In genomic region chr3:28915711-28916481, GRCh38 we compare ENCODE assay signal across 8 cellular contexts.
DNase-seq lines count a peak whose midpoint lies in the region; ATAC-seq and TF ChIP-seq lines count a peak whose summit lies in the region.

No MANE protein-coding gene starts in this region.

- H3K4me3 Mint-ChIP-seq in effector memory CD8-positive, alpha-beta T cell: no peak overlapping the region

- peak overlapping the region; percentile 48; the same call in 1 of the 2 replicates for H3K4me3 ChIP-seq in AG04450 (ENCODE audit: low read depth, low read length)
- H3K4me3 ChIP-seq in hepatocyte: no peak overlapping the region
- peak overlapping the region; percentile 32 to 42 for H3K4me3 ChIP-seq in tibial artery

- H3K36me3 Mint-ChIP-seq in effector memory CD8-positive, alpha-beta T cell (ENCODE audit: insufficient read depth): no peaks in the 10 kb centered on the region

- peak overlapping the region in 1 of 2 donors; percentile 57 for H3K27ac Mint-ChIP-seq in effector memory CD8-positive, alpha-beta T cell

- H3K79me2 ChIP-seq in hepatocyte: no peaks in the 10 kb centered on the region

- H3K9me3 ChIP-seq in AG04450 (ENCODE audit: control insufficient read depth, insufficient read depth, low read length) (no peaks in the 10 kb centered on the region), hepatocyte (ENCODE audit: low read depth) (no peaks in the 10 kb centered on the region), tibial artery (no peaks in the 10 kb centered on the region)

- CTCF ChIA-PET in AG04450 (lab: Charles Lee): interaction anchor here (0.6 to 1.7 kb wide), 14 partner anchors 62 to 1112 kb away, joined by 3 to 10 read pairs (median 3); partner anchors contain the start of gene RBMS3

- no peak overlapping the region for H3K27ac ChIP-seq in AG04450 (ENCODE audit: low read depth, low read length)
- H3K27ac ChIP-seq in VCaP: no peak overlapping the region
- H3K27ac ChIP-seq in hepatocyte: peak overlapping the region; percentile 74
- peak overlapping the region; percentile 59 to 67 for H3K27ac ChIP-seq in tibial artery

- POLR2A ChIA-PET in AG04450 (lab: Yijun Ruan, JAX): no interaction called here

- no peaks in the 10 kb centered on the region for H3K9me2 ChIP-seq in hepatocyte (replicated peaks; ENCODE audit: insufficient read depth)

- DNase-seq in AG04450 (ENCODE audit: low read depth, low spot score) (peak; percentile 61), HCEC 1CT (peak; percentile 51), hepatocyte (ENCODE audit: low spot score) (peak; percentile 66), tibial artery (peak in 1 of 2 donors; percentile 25), NCI-H774 (lab: John Stamatoyannopoulos, UW) (no peak)
- DNase-seq in effector memory CD8-positive, alpha-beta T cell: no peak

- H3K27me3 ChIP-seq in AG04450 (ENCODE audit: control insufficient read depth, insufficient read depth, low read length) (no peaks in the 10 kb centered on the region), hepatocyte (no peaks in the 10 kb centered on the region), tibial artery (no peaks in the 10 kb centered on the region)

- H3K36me3 ChIP-seq in hepatocyte (replicated peaks; ENCODE audit: insufficient read depth, low read depth): no peaks in the 10 kb centered on the region
- no peaks in the 10 kb centered on the region for H3K36me3 ChIP-seq in tibial artery

- H3K4me1 ChIP-seq in hepatocyte (ENCODE audit: insufficient read depth) (peaks cover 16% of the 10 kb centered on the region), tibial artery (peaks cover 0 to 15% (median 9%) of the 10 kb centered on the region in 4 donors)

- peak overlapping the region; percentile 63 for H3K4me2 ChIP-seq in hepatocyte

- 44% methylated on average over 8 of the region's 8 CpGs for WGBS in hepatocyte (ENCODE audit: low lambda C conversion rate, missing lambda C conversion rate)

- no peak overlapping the region for H2AFZ ChIP-seq in hepatocyte

- intact Hi-C loops in tibial artery (cut with DNase I; ENCODE audit: low total_unique reads): loop anchor here (5.0 kb wide), 1 partner anchor 846 kb away; no protein-coding TSS in a partner anchor

- no peak for ATAC-seq in effector memory CD8-positive, alpha-beta T cell (replicated peaks)
- ATAC-seq in GM19455 (IDR thresholded peaks at IDR 0.05; ENCODE audit: unreplicated experiment): no peak

- H3K4me1 Mint-ChIP-seq in effector memory CD8-positive, alpha-beta T cell (ENCODE audit: low read depth in 2 of 2): peaks cover 0 to 4% of the 10 kb centered on the region in 2 donors

- H3K27me3 Mint-ChIP-seq in effector memory CD8-positive, alpha-beta T cell: no peaks in the 10 kb centered on the region

- H3K9me3 Mint-ChIP-seq in effector memory CD8-positive, alpha-beta T cell: peaks cover 0 to 1% of the 10 kb centered on the region in 2 donors

- TF ChIP-seq CTCF in AG04450 (IDR thresholded peaks at IDR 0.05; ENCODE audit: low read depth, low read length) (peak; percentile 36), VCaP (conservative IDR thresholded peaks at IDR 0.05) (peak; percentile 53), hepatocyte (IDR thresholded peaks at IDR 0.05; ENCODE audit: poor library complexity) (no peak), tibial artery (IDR thresholded peaks at IDR 0.05) (no peak)

- H4K20me1 ChIP-seq in hepatocyte (ENCODE audit: insufficient read depth, poor library complexity, severe bottlenecking): no peaks in the 10 kb centered on the region

Comparison
In these comparisons a context has a peak if more than half of its experiments do, and no peak if none do; other contexts are left out.
1. DNase-seq: peak in AG04450 (single experiment), HCEC 1CT (single experiment) and hepatocyte (single experiment); none in NCI-H774 (single experiment) and effector memory CD8-positive, alpha-beta T cell (0 of 3).
2. H3K27ac ChIP-seq: peak in hepatocyte (single experiment) and tibial artery (2 of 2); none in AG04450 (single experiment) and VCaP (single experiment).
3. CTCF ChIP-seq: peak in AG04450 (single experiment) and VCaP (single experiment); none in hepatocyte (single experiment) and tibial artery (0 of 2).